Comparison of ENCODE assay signal across 1 cellular context in genomic region chr16:88769617-88770458, GRCh38.
A peak's percentile ranks its signal among the peaks of the same experiment; 100 is the strongest.
TF ChIP-seq lines count a peak whose summit lies in the region.

No MANE protein-coding gene starts in this region.

TF ChIP-seq in H1, 55 proteins besides CTCF, POLR2A, EP300 and RAD21:
- TF ChIP-seq EGR1 (IDR thresholded peaks at IDR 0.05; ENCODE audit: borderline replicate concordance, low read depth, low read length) = no peak
- peak; percentile 55; the same call in 1 of the 2 replicates for TF ChIP-seq TAF1 (IDR thresholded peaks at IDR 0.05; ENCODE audit: low read depth, low read length)
- no peak for TF ChIP-seq SP2 (IDR thresholded peaks at IDR 0.05; ENCODE audit: low read length)
- TF ChIP-seq SP1 (IDR thresholded peaks at IDR 0.05; ENCODE audit: low read depth, low read length) = 0 out of 2 replicates have a peak, but pooled peaks have one; percentile 38
- peak; percentile 49; the same call in 1 of the 2 replicates for TF ChIP-seq TBP (IDR thresholded peaks at IDR 0.05; ENCODE audit: low read depth, low read length)
- peak; percentile 26; the same call in 1 of the 2 replicates for TF ChIP-seq NRF1 (IDR thresholded peaks at IDR 0.05; ENCODE audit: low read depth, low read length)
- no peak for TF ChIP-seq CBX5 (IDR thresholded peaks at IDR 0.05; ENCODE audit: low read depth, low read length)
